In the genomic region with DNA sequence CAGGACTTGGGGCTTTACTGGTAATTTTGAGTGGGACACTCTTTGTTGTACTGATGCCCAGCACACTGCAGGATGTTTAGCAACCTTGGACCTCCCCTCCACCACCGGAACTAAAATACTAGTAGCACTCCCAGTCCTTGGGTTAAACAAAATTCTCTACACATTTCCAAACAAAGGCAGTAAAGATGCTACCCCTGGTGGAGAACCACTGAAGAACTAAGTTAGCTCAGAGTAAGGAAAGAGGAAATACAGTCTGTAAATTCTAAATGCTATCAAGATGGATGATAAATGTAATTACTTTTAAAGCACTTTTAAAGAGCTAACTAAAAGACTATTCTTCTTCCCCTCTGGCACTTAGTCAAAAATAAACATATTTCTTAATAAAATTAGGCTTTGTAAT, we compare ENCODE assay signal across 1 cellular context.
TF ChIP-seq lines count a peak whose summit lies in the region.

No MANE protein-coding gene starts in this region.

TF ChIP-seq in H1, 55 proteins besides CTCF, POLR2A, EP300 and RAD21 (continued from another document):
- no peak for TF ChIP-seq RXRA (IDR thresholded peaks at IDR 0.05; ENCODE audit: insufficient read depth, low read depth, low read length)
- TF ChIP-seq BCL11A (IDR thresholded peaks at IDR 0.05; ENCODE audit: low read depth in 2 of 2, low read length in 2 of 2): no peak
